ENCODE assay signal across 7 cellular contexts in the genomic region with DNA sequence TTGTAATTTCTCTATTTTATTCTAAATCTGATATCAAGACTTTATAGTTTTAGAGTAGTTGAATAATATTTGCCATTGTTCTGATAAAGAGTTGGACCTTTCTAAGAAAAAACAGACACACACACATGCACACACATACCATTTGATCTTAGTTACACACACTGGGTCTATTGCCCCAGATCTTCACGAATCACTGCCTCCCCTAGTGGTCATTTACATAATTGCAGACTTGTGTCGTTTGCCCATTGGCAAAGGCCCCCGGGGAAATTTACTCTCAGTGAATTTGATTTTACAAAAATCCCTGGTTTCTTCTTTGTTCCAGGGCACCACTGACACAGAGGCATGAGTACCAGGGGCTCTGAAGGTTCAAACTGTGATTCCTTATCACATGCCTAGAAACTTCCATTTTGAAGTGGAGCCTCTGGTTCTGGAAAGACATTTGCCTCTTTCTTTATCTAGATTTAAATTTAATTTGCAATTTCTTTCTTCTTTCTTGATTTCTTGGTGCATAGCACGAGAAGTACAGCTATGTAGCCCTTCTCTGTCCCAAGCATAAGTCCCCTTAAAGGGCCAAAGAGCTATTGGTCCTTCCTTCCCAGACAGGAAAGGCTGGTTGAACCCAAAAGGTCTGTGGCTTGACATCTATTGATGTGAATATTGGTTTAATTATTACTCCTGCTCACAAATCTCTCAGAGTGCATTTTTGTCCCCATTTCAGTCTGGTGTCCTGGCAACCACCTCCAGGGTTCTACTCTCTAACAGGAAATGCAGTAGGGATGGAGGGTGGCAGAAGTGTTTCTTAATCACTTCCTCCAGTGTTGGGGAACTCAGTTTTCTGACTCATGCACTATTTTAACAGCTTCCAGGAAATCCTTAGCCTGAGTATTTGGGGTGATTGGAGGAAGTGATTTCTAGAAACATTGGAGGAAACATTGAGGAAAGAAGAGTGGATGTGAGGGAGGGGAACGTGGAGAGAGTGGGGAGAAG. TPM values are rescaled to one million over a fixed set of nuclear protein-coding genes. Genes with fewer than 3 reads are reported as not detected.
DNase-seq lines count a peak whose midpoint lies in the region; ATAC-seq, FAIRE-seq and TF ChIP-seq lines count a peak whose summit lies in the region.

No MANE protein-coding gene starts in this region.

- H4K8ac ChIP-seq in H1 (ENCODE audit: extremely low read depth, insufficient read depth, low read length), result no peak overlapping the region

- no peak overlapping the region for H4K5ac ChIP-seq in H1 (ENCODE audit: insufficient read length, low read depth, low read length)

- no peak overlapping the region for H3K23ac ChIP-seq in H1 (ENCODE audit: insufficient read length)

- H2BK12ac ChIP-seq in H1 (ENCODE audit: low read depth, low read length), result no peak overlapping the region

- no peaks in the 10 kb centered on the region for H3K36me3 Mint-ChIP-seq in CD8-positive, alpha-beta T cell
- no peaks in the 10 kb centered on the region for H3K36me3 Mint-ChIP-seq in nephron (ENCODE audit: low read depth)

- no peaks in the 10 kb centered on the region for H3K9me3 Mint-ChIP-seq in CD8-positive, alpha-beta T cell
- H3K9me3 Mint-ChIP-seq in nephron, result no peaks in the 10 kb centered on the region

- no peaks in the 10 kb centered on the region for H3K79me2 ChIP-seq in H1 (ENCODE audit: control insufficient read depth in 1 of 2, insufficient read depth in 2 of 2, low read length in 2 of 2)

- H4K91ac ChIP-seq in H1 (replicated peaks; ENCODE audit: insufficient read length, low read length), result no peak overlapping the region

- no peaks in the 10 kb centered on the region for H3K27me3 ChIP-seq in CD8-positive, alpha-beta T cell (ENCODE audit: insufficient read depth, low read length)
- H3K27me3 ChIP-seq in Peyer's patch, result no peaks in the 10 kb centered on the region
- no peaks in the 10 kb centered on the region; a peak in 1 of 7 replicates for H3K27me3 ChIP-seq in H1 (replicated peaks in 1 of 4; ENCODE audit: control insufficient read depth in 3 of 4, extremely low read depth in 1 of 4, insufficient read depth in 3 of 4, low read length in 3 of 4)

- TF ChIP-seq RAD21 in H1 (IDR thresholded peaks at IDR 0.05 in 1 of 2, conservative IDR thresholded peaks at IDR 0.05 in 1 of 2; ENCODE audit: low read depth in 2 of 2, low read length in 2 of 2), result peak; percentile 56 to 69

- H3K9me3 ChIP-seq in CD8-positive, alpha-beta T cell (ENCODE audit: low read length), result no peaks in the 10 kb centered on the region
- H3K9me3 ChIP-seq in Peyer's patch (no peaks in the 10 kb centered on the region), H1 (ENCODE audit: insufficient read depth in 2 of 2, low read depth in 1 of 2, low read length in 1 of 2) (no peaks in the 10 kb centered on the region)

- CTCF ChIA-PET in CD8-positive, alpha-beta T cell (lab: Charles Lee), result interaction anchor here (0.7 to 1.6 kb wide), 7 partner anchors 12 to 55 kb away, joined by 3 to 7 read pairs (median 4); no protein-coding TSS in a partner anchor
- CTCF ChIA-PET in H1 (lab: Charles Lee; ENCODE audit: partially characterized antibody), result interaction anchor here (0.6 to 4.7 kb wide), 25 partner anchors 8 to 363 kb away, joined by 3 to 52 read pairs (median 4); partner anchors contain the start of gene SLC6A11

- peaks cover 34% of the 10 kb centered on the region for H3K27me3 Mint-ChIP-seq in CD8-positive, alpha-beta T cell (ENCODE audit: low read depth)
- H3K27me3 Mint-ChIP-seq in nephron (ENCODE audit: low read depth), result peaks cover 61% of the 10 kb centered on the region

- no peak overlapping the region for H3K27ac Mint-ChIP-seq in CD8-positive, alpha-beta T cell
- no peak overlapping the region for H3K27ac Mint-ChIP-seq in nephron

- no peak overlapping the region for H3K18ac ChIP-seq in H1 (ENCODE audit: extremely low read depth, low read length)

- FAIRE-seq in GM19239 (lab: Jason Lieb, UNC) (peak; percentile 26), H1 (lab: Jason Lieb, UNC) (peak; percentile 83)

- H3K56ac ChIP-seq in H1 (replicated peaks; ENCODE audit: insufficient read length, low read depth, low read length), result no peak overlapping the region

- H3K27ac ChIP-seq in CD8-positive, alpha-beta T cell (ENCODE audit: low read depth, low read length), result no peak overlapping the region
- H3K27ac ChIP-seq in Peyer's patch (no peak overlapping the region), H1 (ENCODE audit: low read depth, low read length) (no peak overlapping the region)

- no peaks in the 10 kb centered on the region for H3K36me3 ChIP-seq in CD8-positive, alpha-beta T cell (ENCODE audit: insufficient read depth, low read length)
- H3K36me3 ChIP-seq in Peyer's patch (no peaks in the 10 kb centered on the region), H1 (ENCODE audit: control insufficient read depth in 2 of 4, insufficient read depth in 4 of 4, low read length in 3 of 4) (no peaks in the 10 kb centered on the region)

- no peak overlapping the region for H3K9ac ChIP-seq in H1 (replicated peaks in 1 of 4; ENCODE audit: extremely low read depth in 1 of 4, low read depth in 3 of 4, low read length in 3 of 4)

- H3K79me1 ChIP-seq in H1 (ENCODE audit: low read depth, low read length), result no peaks in the 10 kb centered on the region

- H3K14ac ChIP-seq in H1 (ENCODE audit: insufficient read length), result no peak overlapping the region

- no peak overlapping the region for H3K4me3 Mint-ChIP-seq in CD8-positive, alpha-beta T cell
- H3K4me3 Mint-ChIP-seq in nephron, result no peak overlapping the region

- TF ChIP-seq CTCF in CD8-positive, alpha-beta T cell (IDR thresholded peaks at IDR 0.05), result peak; percentile 93
- peak; percentile 44 to 71 (median 68) for TF ChIP-seq CTCF in Peyer's patch (IDR thresholded peaks at IDR 0.05)
- peak; percentile 44 to 76 (median 69) for TF ChIP-seq CTCF in H1 (IDR thresholded peaks at IDR 0.05; ENCODE audit: control extremely low read depth in 1 of 3, insufficient read depth in 1 of 3, low read depth in 1 of 3, low read length in 3 of 3)
- TF ChIP-seq CTCF in nephron (IDR thresholded peaks at IDR 0.05; ENCODE audit: unreplicated experiment in 3 of 3), result peak; percentile 40 to 58 (median 50)

- no peaks in the 10 kb centered on the region for H3K4me1 ChIP-seq in CD8-positive, alpha-beta T cell (ENCODE audit: insufficient read depth, low read length)
- H3K4me1 ChIP-seq in Peyer's patch, result no peaks in the 10 kb centered on the region
- H3K4me1 ChIP-seq in H1 (replicated peaks in 1 of 4; ENCODE audit: control insufficient read depth in 3 of 4, insufficient read depth in 4 of 4, low read length in 3 of 4), result no peaks in the 10 kb centered on the region

- TF ChIP-seq EP300 in H1 (IDR thresholded peaks at IDR 0.05; ENCODE audit: borderline replicate concordance in 1 of 2, low read depth in 2 of 2, low read length in 2 of 2), result no peak

- no peak overlapping the region for H3K4me3 ChIP-seq in CD8-positive, alpha-beta T cell (ENCODE audit: low read depth, low read length)
- H3K4me3 ChIP-seq in Peyer's patch, result no peak overlapping the region
- H3K4me3 ChIP-seq in H1 (ENCODE audit: extremely low read depth in 1 of 4, insufficient read depth in 2 of 4, low read depth in 3 of 4, low read length in 4 of 4), result no peak overlapping the region

- 32 to 100% methylated on average over 1 to 5 of the region's 5 CpGs for WGBS in H1 (ENCODE audit: extremely low coverage in 1 of 2, insufficient coverage in 1 of 2, insufficient read length in 1 of 2, insufficient replicate concordance in 2 of 2, low coverage in 1 of 2, low lambda C conversion rate in 2 of 2, missing lambda C conversion rate in 1 of 2), 2 experiments

- H2BK5ac ChIP-seq in H1 (ENCODE audit: low read depth, low read length), result no peak overlapping the region

- no peaks in the 10 kb centered on the region for H3K4me1 Mint-ChIP-seq in CD8-positive, alpha-beta T cell (ENCODE audit: low read depth)
- H3K4me1 Mint-ChIP-seq in nephron, result no peaks in the 10 kb centered on the region

- no peak overlapping the region for H2BK15ac ChIP-seq in H1 (ENCODE audit: low read length)

- POLR2A ChIA-PET in CD8-positive, alpha-beta T cell (lab: Charles Lee), result interaction anchor here (0.7 kb wide), 1 partner anchor 9 kb away, joined by 3 read pairs; no protein-coding TSS in a partner anchor
- POLR2A ChIA-PET in H1 (lab: Charles Lee; ENCODE audit: partially characterized antibody), result no interaction called here

- no peak overlapping the region for H3K4ac ChIP-seq in H1 (replicated peaks; ENCODE audit: insufficient read length, low read depth, low read length)

- H3K4me2 ChIP-seq in H1 (ENCODE audit: insufficient read depth in 1 of 2, low read depth in 2 of 2, low read length in 2 of 2), result no peak overlapping the region

- no peaks in the 10 kb centered on the region for H4K20me1 ChIP-seq in H1 (replicated peaks in 1 of 2; ENCODE audit: control insufficient read depth in 1 of 2, insufficient read depth in 2 of 2, low read length in 2 of 2)

- H3K23me2 ChIP-seq in H1 (ENCODE audit: low read depth, low read length), result no peaks in the 10 kb centered on the region

- H2AFZ ChIP-seq in H1 (ENCODE audit: low read length), result no peak overlapping the region

- no peak overlapping the region for H2BK20ac ChIP-seq in H1 (ENCODE audit: low read length)

- no peak for TF ChIP-seq POLR2A in Peyer's patch (IDR thresholded peaks at IDR 0.05)
- TF ChIP-seq POLR2A in H1 (IDR thresholded peaks at IDR 0.05; ENCODE audit: control extremely low read depth in 1 of 2, low read depth in 2 of 2, low read length in 2 of 2), result no peak

- intact Hi-C loops in CD8-positive, alpha-beta T cell (cut with DNase I, micrococcal nuclease), result no loop called here

- ATAC-seq in CD8-positive, alpha-beta T cell, result no peak
- no peak for ATAC-seq in GM21786 (IDR thresholded peaks at IDR 0.05; ENCODE audit: unreplicated experiment)
- no peak for ATAC-seq in HG03439 (IDR thresholded peaks at IDR 0.05; ENCODE audit: unreplicated experiment)

- DNase-seq in CD8-positive, alpha-beta T cell, result peak in 2 of 7 experiments; percentile 19 to 22
- DNase-seq in GM19239 (ENCODE audit: insufficient read length, low spot score) (no peak), Peyer's patch (no peak), H1 (ENCODE audit: low read depth in 1 of 2, low spot score in 2 of 2) (peak; percentile 5 to 66)

- H2AK5ac ChIP-seq in H1 (ENCODE audit: low read depth, low read length), result no peak overlapping the region

- no peak overlapping the region for H2BK120ac ChIP-seq in H1 (replicated peaks; ENCODE audit: low read depth, low read length)

TF ChIP-seq in H1, 55 proteins besides CTCF, POLR2A, EP300 and RAD21 (continues in another document):
- TF ChIP-seq MAFK (IDR thresholded peaks at IDR 0.05; ENCODE audit: low read depth, low read length), result no peak

RNA-seq across cellular contexts. Expression of gene SLC6A11, which starts 32.4 kb away (rescaled TPM):
- total RNA-seq in CD8-positive, alpha-beta T cell, result not detected
- total RNA-seq in Peyer's patch, result not detected
- total RNA-seq in H1 (2021; fragmentation: NEBNext Ultra II Directional; extraction: Animal tissue kit (Norgen Biotek cat#: 25700)), result 0.78 and 0.88 TPM in 2 replicates
- 1.3 and 1.5 TPM in 2 replicates for polyA plus RNA-seq in H1 (2011; rRNA removed)
- 1.1 TPM for polyA plus RNA-seq in H1 (2011; cell fraction: cytosol; rRNA removed)
- 2.3 TPM for polyA plus RNA-seq in H1 (2011; cell fraction: nucleus; rRNA removed)
- polyA plus RNA-seq in H1 (2012, experiment 1 of 2), result 0.78 to 1.3 TPM (median 1.1 TPM) in 4 replicates
- polyA plus RNA-seq in H1 (2012, experiment 2 of 2), result 0.51 TPM
- 0.67 TPM for polyA plus RNA-seq in H1 (2013, experiment 1 of 2)
- polyA plus RNA-seq in H1 (2013, experiment 2 of 2), result 0.64 TPM
- 0.73 and 1.4 TPM in 2 replicates for polyA minus RNA-seq in H1 (2011; rRNA and poly(A)+ RNA removed)
- 0.29 TPM for polyA minus RNA-seq in H1 (2011; cell fraction: cytosol; rRNA and poly(A)+ RNA removed)
- 1.6 TPM for polyA minus RNA-seq in H1 (2011; cell fraction: nucleus; rRNA and poly(A)+ RNA removed)

Comparison
In these comparisons a context has a peak if more than half of its experiments do, and no peak if none do; other contexts are left out.
1. DNase-seq: peak in H1 (2 of 2); none in GM19239 (single experiment) and Peyer's patch (0 of 3).
2. Peak in every context shown above with its lines, with median percentiles within 50 percentile points of each other: CTCF ChIP-seq.